ENCODE assay signal across 8 cellular contexts in the genomic region with DNA sequence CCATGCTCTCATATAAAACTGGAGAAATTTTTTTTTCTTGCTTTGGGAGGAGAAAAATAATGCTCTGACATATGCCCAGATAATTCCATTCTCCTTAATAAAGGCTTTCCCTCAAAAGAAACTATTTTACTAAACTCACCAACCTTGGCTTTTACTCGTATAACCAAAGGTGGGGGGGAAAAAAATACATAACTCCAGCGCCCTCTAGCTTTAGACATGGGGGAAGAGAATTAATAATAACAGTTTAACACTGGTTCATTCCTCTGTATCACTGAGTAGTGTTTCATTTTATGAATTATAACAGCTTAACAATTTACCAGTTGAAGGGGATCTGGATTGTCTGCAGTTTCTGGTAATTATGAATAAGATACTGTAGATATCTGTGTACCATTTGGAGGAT.
A peak's percentile ranks its signal among the peaks of the same experiment; 100 is the strongest.
DNase-seq lines count a peak whose midpoint lies in the region; ATAC-seq, FAIRE-seq and TF ChIP-seq lines count a peak whose summit lies in the region.

No MANE protein-coding gene starts in this region.

- H3K27ac ChIP-seq in MM.1S (ENCODE audit: low read length): no peak overlapping the region
- no peak overlapping the region for H3K27ac ChIP-seq in GM12878 (ENCODE audit: control insufficient read depth, insufficient read depth)
- H3K27ac ChIP-seq in trophoblast cell (ENCODE audit: low read depth, low read length): no peak overlapping the region

- no peaks in the 10 kb centered on the region for H3K79me1 ChIP-seq in trophoblast cell (ENCODE audit: low read length)

- no peak overlapping the region for H4K91ac ChIP-seq in trophoblast cell (ENCODE audit: low read depth, low read length)

- intact Hi-C loops in GM12878 (cut with micrococcal nuclease; ENCODE audit: unreplicated experiment): loop anchor here (1.0 kb wide), 1 partner anchor 505 kb away; no protein-coding TSS in a partner anchor

- no peak for TF ChIP-seq POLR2A in GM12878 (IDR thresholded peaks at IDR 0.05; ENCODE audit: low read depth, low read length)

- H4K8ac ChIP-seq in trophoblast cell (ENCODE audit: low read depth, low read length): no peak overlapping the region

- H3K14ac ChIP-seq in trophoblast cell (ENCODE audit: low read length): no peak overlapping the region

- TF ChIP-seq CTCF in MM.1S (IDR thresholded peaks at IDR 0.05; ENCODE audit: low read length) (peak; percentile 53), GM12878 (IDR thresholded peaks at IDR 0.05 in 2 of 3, conservative IDR thresholded peaks at IDR 0.05 in 1 of 3; ENCODE audit: control insufficient read depth in 2 of 3, extremely low read depth in 1 of 3, insufficient read depth in 1 of 3, low read depth in 3 of 3, low read length in 3 of 3) (peak; percentile 23 to 55 (median 36); a peak in 4 of 6 replicates)

- H3K18ac ChIP-seq in trophoblast cell (ENCODE audit: low read length): no peak overlapping the region

- SMC1A ChIA-PET in GM12878 (lab: Charles Lee; ENCODE audit: uncharacterized antibody, unreplicated experiment): interaction anchor here (0.7 to 1.6 kb wide), 3 partner anchors 30 to 506 kb away, joined by 3 to 6 read pairs (median 4); no protein-coding TSS in a partner anchor

- H3K4me2 ChIP-seq in MM.1S (ENCODE audit: low read depth, low read length) (no peak overlapping the region), GM12878 (ENCODE audit: control insufficient read depth, insufficient read depth) (no peak overlapping the region), trophoblast cell (ENCODE audit: low read length) (no peak overlapping the region)

- no peak overlapping the region for H2AK5ac ChIP-seq in trophoblast cell (ENCODE audit: low read length)

- no peaks in the 10 kb centered on the region for H3K4me1 Mint-ChIP-seq in activated naive CD8-positive, alpha-beta T cell treated with anti-CD3 and anti-CD28 coated beads, Interleukin-2, amount 50 U/mL, for 24 hours

- H2BK120ac ChIP-seq in trophoblast cell (ENCODE audit: insufficient read depth, low read length, poor library complexity): no peak overlapping the region

- CTCF ChIA-PET in GM12878 (lab: Yijun Ruan, JAX): interaction anchor here (1.3 to 3.9 kb wide), 6 partner anchors 9 to 506 kb away, joined by 3 to 18 read pairs (median 10); no protein-coding TSS in a partner anchor

- H3K4me3 ChIP-seq in MM.1S (ENCODE audit: low read length) (no peak overlapping the region), GM12878 (no peak overlapping the region), trophoblast cell (ENCODE audit: low read depth, low read length) (no peak overlapping the region)

- TF ChIP-seq EP300 in GM12878 (IDR thresholded peaks at IDR 0.05; ENCODE audit: borderline replicate concordance in 1 of 2, control insufficient read depth in 1 of 2, low read depth in 2 of 2, low read length in 2 of 2): no peak

- peak; percentile 82 for ATAC-seq in GM12878
- ATAC-seq in activated naive CD8-positive, alpha-beta T cell treated with anti-CD3 and anti-CD28 coated beads, Interleukin-2, amount 50 U/mL, for 24 hours: no peak

- DNase-seq in NCI-H2081 (lab: John Stamatoyannopoulos, UW) (peak; percentile 14 to 21), NCI-H2081 treated with DMSO at 0.1 percent for 48 hours (lab: John Stamatoyannopoulos, UW) (no peak), MM.1S (peak; percentile 14), GM12878 (ENCODE audit: low read depth, low spot score) (no peak), trophoblast cell (peak; percentile 4 to 44), MV-4-11 (lab: John Stamatoyannopoulos, UW) (no peak), NCI-H1436 (lab: John Stamatoyannopoulos, UW) (no peak)
- no peak for DNase-seq in activated naive CD8-positive, alpha-beta T cell treated with anti-CD3 and anti-CD28 coated beads, Interleukin-2, amount 50 U/mL, for 24 hours

- H4K20me1 ChIP-seq in MM.1S (ENCODE audit: insufficient read depth, low read length): no peaks in the 10 kb centered on the region
- H4K20me1 ChIP-seq in GM12878 (ENCODE audit: control insufficient read depth, insufficient read depth): no peaks in the 10 kb centered on the region

- H2AFZ ChIP-seq in MM.1S (ENCODE audit: low read length) (no peak overlapping the region), GM12878 (ENCODE audit: control insufficient read depth, low read depth, low read length) (no peak overlapping the region), trophoblast cell (ENCODE audit: insufficient read depth, low read length, poor library complexity) (no peak overlapping the region)

- no peaks in the 10 kb centered on the region for H3F3A ChIP-seq in MM.1S (ENCODE audit: insufficient read depth, low read length)

- H3K79me2 ChIP-seq in MM.1S (ENCODE audit: low read length): no peaks in the 10 kb centered on the region
- no peaks in the 10 kb centered on the region for H3K79me2 ChIP-seq in GM12878 (ENCODE audit: control insufficient read depth, insufficient read depth, low read length)
- H3K79me2 ChIP-seq in trophoblast cell (ENCODE audit: control insufficient read depth, insufficient read depth, low read length, poor library complexity): no peaks in the 10 kb centered on the region

- no peaks in the 10 kb centered on the region for H3K4me1 ChIP-seq in MM.1S (ENCODE audit: low read length)
- no peaks in the 10 kb centered on the region for H3K4me1 ChIP-seq in GM12878 (ENCODE audit: control insufficient read depth, insufficient read depth, low read length)
- H3K4me1 ChIP-seq in trophoblast cell (ENCODE audit: control insufficient read depth in 1 of 2, insufficient read depth in 2 of 2, low read length in 2 of 2): no peaks in the 10 kb centered on the region

- no peak overlapping the region for H3K4me3 Mint-ChIP-seq in activated naive CD8-positive, alpha-beta T cell treated with anti-CD3 and anti-CD28 coated beads, Interleukin-2, amount 50 U/mL, for 24 hours

- no peak overlapping the region for H3K27ac Mint-ChIP-seq in activated naive CD8-positive, alpha-beta T cell treated with anti-CD3 and anti-CD28 coated beads, Interleukin-2, amount 50 U/mL, for 24 hours

- H2BK12ac ChIP-seq in trophoblast cell (ENCODE audit: low read length): no peak overlapping the region

- BruUV-seq in GM12878 (replicated peaks; lab: Mats Ljungman, UMichigan): no TSS peak

- no peak overlapping the region for H3K4ac ChIP-seq in trophoblast cell (ENCODE audit: low read depth, low read length)

- no peaks in the 10 kb centered on the region for H3K36me3 Mint-ChIP-seq in activated naive CD8-positive, alpha-beta T cell treated with anti-CD3 and anti-CD28 coated beads, Interleukin-2, amount 50 U/mL, for 24 hours (ENCODE audit: low read depth)

- RAD21 ChIA-PET in GM12878 (lab: Charles Lee; ENCODE audit: unreplicated experiment): interaction anchor here (2.0 kb wide), 1 partner anchor 506 kb away, joined by 4 read pairs; no protein-coding TSS in a partner anchor

- H3K23ac ChIP-seq in trophoblast cell (ENCODE audit: low read length): no peak overlapping the region

- H3K27me3 ChIP-seq in MM.1S (replicated peaks; ENCODE audit: insufficient read depth, low read length) (no peaks in the 10 kb centered on the region), GM12878 (replicated peaks in 1 of 2; ENCODE audit: control insufficient read depth in 2 of 2, insufficient read depth in 2 of 2, low read length in 1 of 2) (no peaks in the 10 kb centered on the region), trophoblast cell (ENCODE audit: insufficient read depth, low read length) (no peaks in the 10 kb centered on the region)

- 0% methylated on average over 2 of the region's 2 CpGs for WGBS in GM12878 (ENCODE audit: insufficient coverage, insufficient replicate concordance, low lambda C conversion rate, missing lambda C conversion rate)
- WGBS in trophoblast cell (ENCODE audit: extremely low coverage, insufficient coverage, insufficient read length): no CpG with 5 or more reads among the region's 2 CpGs

- POLR2A ChIA-PET in GM12878 (lab: Charles Lee): no interaction called here

- no peak overlapping the region for H2BK5ac ChIP-seq in trophoblast cell (ENCODE audit: low read depth, low read length, poor library complexity)

- no peaks in the 10 kb centered on the region for H3K27me3 Mint-ChIP-seq in activated naive CD8-positive, alpha-beta T cell treated with anti-CD3 and anti-CD28 coated beads, Interleukin-2, amount 50 U/mL, for 24 hours

- FAIRE-seq in GM12878 (lab: Jason Lieb, UNC): no peak

- H3K9me2 ChIP-seq in MM.1S (replicated peaks; ENCODE audit: insufficient read depth, low read length): no peaks in the 10 kb centered on the region

- H3K36me3 ChIP-seq in MM.1S (replicated peaks; ENCODE audit: insufficient read depth, low read length) (no peaks in the 10 kb centered on the region), GM12878 (ENCODE audit: control insufficient read depth in 2 of 2, insufficient read depth in 2 of 2, low read length in 1 of 2) (no peaks in the 10 kb centered on the region), trophoblast cell (ENCODE audit: control insufficient read depth in 1 of 2, insufficient read depth in 2 of 2, low read length in 2 of 2) (no peaks in the 10 kb centered on the region)

- H3K9me3 ChIP-seq in MM.1S (replicated peaks; ENCODE audit: insufficient read depth, low read length): no peaks in the 10 kb centered on the region
- no peaks in the 10 kb centered on the region for H3K9me3 ChIP-seq in GM12878 (replicated peaks; ENCODE audit: control insufficient read depth, insufficient read depth, low read length)
- H3K9me3 ChIP-seq in trophoblast cell (ENCODE audit: insufficient read depth, low read depth, low read length): no peaks in the 10 kb centered on the region

- in situ Hi-C loops in GM12878 (cut with MboI): no loop called here

- TF ChIP-seq RAD21 in GM12878 (IDR thresholded peaks at IDR 0.05; ENCODE audit: insufficient read depth, low read depth, low read length): peak; percentile 44; the same call in 1 of the 2 replicates

- H3K9ac ChIP-seq in MM.1S (ENCODE audit: low read length): no peak overlapping the region
- no peak overlapping the region for H3K9ac ChIP-seq in GM12878 (ENCODE audit: control insufficient read depth, insufficient read depth, low read length)
- H3K9ac ChIP-seq in trophoblast cell (ENCODE audit: low read length): no peak overlapping the region

- H3K9me3 Mint-ChIP-seq in activated naive CD8-positive, alpha-beta T cell treated with anti-CD3 and anti-CD28 coated beads, Interleukin-2, amount 50 U/mL, for 24 hours: peaks cover 3% of the 10 kb centered on the region

- H4K12ac ChIP-seq in trophoblast cell (ENCODE audit: low read depth, low read length): no peak overlapping the region

TF ChIP-seq in GM12878, 131 proteins besides CTCF, POLR2A, EP300 and RAD21:
- TF ChIP-seq SMC3 (IDR thresholded peaks at IDR 0.05; ENCODE audit: borderline replicate concordance, low read length): peak; percentile 49; the same call in 1 of the 2 replicates
- no peak for TF ChIP-seq MTA3 (IDR thresholded peaks at IDR 0.05; ENCODE audit: borderline replicate concordance, low read length)
TF ChIP-seq in GM12878: peak in this region for 1.

Comparison
In these comparisons a context has a peak if more than half of its experiments do, and no peak if none do; other contexts are left out.
1. DNase-seq: peak in NCI-H2081 (2 of 2), MM.1S (single experiment) and trophoblast cell (2 of 2); none in NCI-H2081 treated with DMSO at 0.1 percent for 48 hours (single experiment), GM12878 (single experiment), activated naive CD8-positive, alpha-beta T cell treated with anti-CD3 and anti-CD28 coated beads, Interleukin-2, amount 50 U/mL, for 24 hours (single experiment), MV-4-11 (single experiment) and NCI-H1436 (single experiment).